In the genomic region with DNA sequence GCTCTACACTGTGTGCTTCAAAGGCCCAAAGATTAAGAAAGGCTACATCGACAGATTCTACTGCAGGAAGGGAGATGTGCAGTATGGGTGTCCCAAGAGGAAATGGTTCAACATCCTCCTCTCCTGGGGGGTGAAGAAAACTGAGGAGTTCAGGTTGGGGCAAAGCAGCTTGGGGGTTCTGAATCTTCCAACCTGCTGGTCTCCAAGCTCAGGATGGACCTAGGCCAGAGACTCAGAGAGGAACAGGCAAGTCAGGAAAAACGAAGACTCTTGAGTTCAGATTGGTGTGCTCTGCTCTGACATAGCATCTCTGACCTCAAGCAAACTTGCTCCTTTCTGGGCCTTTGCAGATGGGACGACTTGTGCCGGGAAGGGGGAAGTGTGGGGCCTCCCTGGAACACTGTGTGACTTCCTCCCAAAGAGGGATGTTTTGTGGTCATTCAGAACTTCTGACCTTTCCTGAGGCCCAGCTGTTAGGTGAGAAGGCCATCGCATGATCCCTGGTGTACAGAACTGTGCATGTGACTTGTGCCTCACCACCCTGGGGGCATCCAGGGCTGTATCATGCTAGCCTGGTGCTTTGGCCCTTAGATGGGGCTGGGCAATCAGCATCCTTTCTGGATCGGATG, we compare ENCODE assay signal across 15 cellular contexts. TPM values are rescaled to one million over a fixed set of nuclear protein-coding genes. Genes with fewer than 3 reads are reported as not detected.
DNase-seq lines count a peak whose midpoint lies in the region; ATAC-seq, FAIRE-seq and TF ChIP-seq lines count a peak whose summit lies in the region.
"Had no signal": no experiment of that assay in that cellular context is flagged by ENCODE, and none has a peak within 500 bp of the region (broad histone marks: within the 10 kb centered on the region; RNA-seq: fewer than 3 reads in every experiment).

No MANE protein-coding gene starts in this region.

- H3K9me3 ChIP-seq in colonic mucosa, result no peaks in the 10 kb centered on the region

- H3K36me3 ChIP-seq in ACC112 (ENCODE audit: insufficient read depth, low read length) (no peaks in the 10 kb centered on the region), colonic mucosa (no peaks in the 10 kb centered on the region)

- H3K27me3 ChIP-seq in ACC112 (ENCODE audit: insufficient read depth, low read length) (no peaks in the 10 kb centered on the region), colonic mucosa (no peaks in the 10 kb centered on the region)

- intact Hi-C loops in colonic mucosa (cut with DNase I), result no loop called here
- intact Hi-C loops in sciatic nerve (cut with DNase I), result no loop called here

- TF ChIP-seq CTCF in colonic mucosa (IDR thresholded peaks at IDR 0.05), result no peak

- H3K79me2 ChIP-seq in ACC112 (ENCODE audit: control insufficient read depth, insufficient read depth, low read length, unreplicated experiment), result no peaks in the 10 kb centered on the region

- H2AFZ ChIP-seq in ACC112 (ENCODE audit: low read length, unreplicated experiment), result no peak overlapping the region

- no peak overlapping the region for H3K9ac ChIP-seq in colonic mucosa (ENCODE audit: low read depth in 2 of 2, low read length in 2 of 2)

- ATAC-seq in left lobe of liver, result peak; percentile 55
- ATAC-seq in sciatic nerve, result peak; percentile 85
- ATAC-seq in HG02970 (IDR thresholded peaks at IDR 0.05; ENCODE audit: low FRiP score, unreplicated experiment), result no peak
- ATAC-seq: stimulated activated naive CD8-positive, alpha-beta T cell treated with anti-CD3 and anti-CD28 coated beads, Interleukin-15, amount 100 ng/mL, for 72 hours had no signal

- no peak for FAIRE-seq in GM19239 (lab: Jason Lieb, UNC)

- peak; percentile 22 for DNase-seq in colonic mucosa
- DNase-seq in left lobe of liver (ENCODE audit: low spot score), result no peak
- DNase-seq in sciatic nerve (ENCODE audit: low spot score), result no peak
- no peak for DNase-seq in activated CD8-positive, alpha-beta memory T cell treated with anti-CD3 and anti-CD28 coated beads, Interleukin-2, amount 50 U/mL, for 48 hours
- no peak for DNase-seq in GM19239 (ENCODE audit: insufficient read length, low spot score)
- DNase-seq in retina, result no peak
- DNase-seq: activated T-cell treated with anti-CD3 and anti-CD28 coated beads for 4 hours; Calu3; natural killer cell; NCI-H524; stimulated activated naive CD8-positive, alpha-beta T cell treated with anti-CD3 and anti-CD28 coated beads, Interleukin-15, amount 100 ng/mL, for 72 hours had no signal

- peaks cover 21% of the 10 kb centered on the region for H3K4me1 ChIP-seq in ACC112 (ENCODE audit: control insufficient read depth, insufficient read depth, low read length, unreplicated experiment)
- H3K4me1 ChIP-seq in colonic mucosa, result no peaks in the 10 kb centered on the region

- H3K4me3 ChIP-seq in ACC112 (ENCODE audit: low read depth, low read length), result no peak overlapping the region
- H3K4me3 ChIP-seq in colonic mucosa, result no peak overlapping the region

- H3K27ac ChIP-seq in ACC112 (ENCODE audit: low read depth, low read length) (peak overlapping the region; percentile 48; the same call in 1 of the 2 replicates), colonic mucosa (peak overlapping the region; percentile 55)
- H3K27ac ChIP-seq: VCaP had no signal

RNA-seq across cellular contexts. Expression of gene DAAM2, which starts 31.1 kb away (rescaled TPM):
- total RNA-seq in colonic mucosa (1 to 10 TPM; 3.6 to 6.9 TPM), left lobe of liver (6.0 TPM), sciatic nerve (61.9 TPM)
- total RNA-seq: A172, Calu3, natural killer cell had no signal
